ENCODE assay signal across 8 cellular contexts in genomic region chr2:207710814-207711740, GRCh38. TPM values are rescaled to one million over a fixed set of nuclear protein-coding genes. Genes with fewer than 3 reads are reported as not detected.
DNase-seq lines count a peak whose midpoint lies in the region; ATAC-seq lines count a peak whose summit lies in the region.

Gene CCNYL1, plus strand, starts transcription at chr2:207711640. Its CDS starts 257 bp downstream, at chr2:207711897.

- H3K27ac ChIP-seq in rectal smooth muscle tissue (ENCODE audit: low read depth, low read length) (peak within 1 kb of the TSS; percentile 89), aorta (ENCODE audit: low read depth in 1 of 2, low read length in 2 of 2) (peak within 1 kb of the TSS; percentile 88 to 90)

- peak within 1 kb of the TSS; percentile 92 for H3K4me3 ChIP-seq in rectal smooth muscle tissue (ENCODE audit: low read length)
- peak within 1 kb of the TSS; percentile 57 to 81 for H3K4me3 ChIP-seq in aorta (ENCODE audit: low read length in 2 of 2)

- DNase-seq in NCI-H187 treated with DMSO at 0.1 percent for 48 hours (lab: John Stamatoyannopoulos, UW) (peak; percentile 79), T-helper 22 cell (ENCODE audit: low read depth) (peak; percentile 98), astrocyte of the hippocampus (ENCODE audit: low read depth, low spot score) (peak; percentile 100), hepatic stellate cell (ENCODE audit: low spot score) (peak; percentile 100), aorta (peak; percentile 100)

- H3K36me3 ChIP-seq in rectal smooth muscle tissue (ENCODE audit: control insufficient read depth, insufficient read depth, low read length) = no peaks in the 10 kb centered on the region
- H3K36me3 ChIP-seq in aorta (ENCODE audit: control insufficient read depth in 1 of 2, insufficient read depth in 2 of 2, low read length in 1 of 2) = no peaks in the 10 kb centered on the region

- peak within 1 kb of the TSS; percentile 89 for H3K9ac ChIP-seq in rectal smooth muscle tissue (ENCODE audit: low read length)

- peaks cover 5% of the 10 kb centered on the region for H3K4me1 ChIP-seq in rectal smooth muscle tissue (ENCODE audit: control insufficient read depth, insufficient read depth, low read length)
- H3K4me1 ChIP-seq in aorta (ENCODE audit: control insufficient read depth in 1 of 2, insufficient read depth in 2 of 2, low read length in 2 of 2) = no peaks in the 10 kb centered on the region

- H3K27me3 ChIP-seq in rectal smooth muscle tissue (ENCODE audit: control insufficient read depth, insufficient read depth, low read length) = no peaks in the 10 kb centered on the region
- H3K27me3 ChIP-seq in aorta (ENCODE audit: control insufficient read depth in 1 of 2, insufficient read depth in 2 of 2, low read length in 1 of 2) = no peaks in the 10 kb centered on the region

- ATAC-seq in GM18499 (IDR thresholded peaks at IDR 0.05; ENCODE audit: insufficient read depth, unreplicated experiment) (peak; percentile 93), HG02943 (IDR thresholded peaks at IDR 0.05; ENCODE audit: low read depth, unreplicated experiment) (peak; percentile 97), aorta (ENCODE audit: low FRiP score) (peak; percentile 100)

- no peaks in the 10 kb centered on the region for H3K9me3 ChIP-seq in aorta (ENCODE audit: control insufficient read depth, low read length)

- intact Hi-C loops in aorta (cut with DNase I) = loop anchor here (2.0 to 10.0 kb wide), 2 partner anchors 86 to 206 kb away; partner anchors contain the start of gene METTL21A (in 2 of the 2)

- WGBS in aorta, 2 donors = 0 to 1% methylated on average over 57 to 60 of the region's 60 CpGs

RNA-seq across cellular contexts. Expression of gene CCNYL1, which starts in this region (rescaled TPM):
- 10 to 100 TPM; 22.4 to 37.1 TPM for total RNA-seq in aorta
- polyA plus RNA-seq in aorta = 10 to 100 TPM in 1 of 2 donors, 1 to 10 TPM in 1; 10.0 to 19.4 TPM

Comparison
In these comparisons a context has a peak if more than half of its experiments do, and no peak if none do; other contexts are left out.
1. Peak in every context shown above with its lines: DNase-seq, ATAC-seq, H3K4me3 ChIP-seq and H3K27ac ChIP-seq.